ENCODE assay signal across 15 cellular contexts in genomic region chr12:4630262-4630661, GRCh38. TPM values are rescaled to one million over a fixed set of nuclear protein-coding genes. Genes with fewer than 3 reads are reported as not detected.
DNase-seq lines count a peak whose midpoint lies in the region; ATAC-seq and TF ChIP-seq lines count a peak whose summit lies in the region.
"Had no signal": no experiment of that assay in that cellular context is flagged by ENCODE, and none has a peak within 500 bp of the region (broad histone marks: within the 10 kb centered on the region; RNA-seq: fewer than 3 reads in every experiment).

No MANE protein-coding gene starts in this region.

- no peaks in the 10 kb centered on the region for H3K27me3 ChIP-seq in HUES48 (ENCODE audit: control insufficient read depth, insufficient read depth, low read length)
- H3K27me3 ChIP-seq in iPS-18a (ENCODE audit: control insufficient read depth, insufficient read depth, low read length), result no peaks in the 10 kb centered on the region
- no peaks in the 10 kb centered on the region for H3K27me3 ChIP-seq in colonic mucosa

- POLR2A ChIA-PET in WTC11 (lab: Charles Lee), result no interaction called here

- H3K4me1 ChIP-seq in HUES48 (ENCODE audit: control insufficient read depth, insufficient read depth, low read length) (peaks cover 18% of the 10 kb centered on the region), iPS-18a (ENCODE audit: control insufficient read depth, low read depth, low read length) (peaks cover 18% of the 10 kb centered on the region), colonic mucosa (no peaks in the 10 kb centered on the region)
- H3K4me1 ChIP-seq: A549, BE2C, HAP-1 had no signal

- H3K4me3 ChIP-seq in HUES48 (ENCODE audit: low read depth, low read length) (peak overlapping the region; percentile 39), iPS-18a (ENCODE audit: low read length) (peak overlapping the region; percentile 54), colonic mucosa (no peak overlapping the region)
- H3K4me3 ChIP-seq: A549, GM23248, HAP-1, K562 had no signal

- peak overlapping the region; percentile 44 for H3K4me3 Mint-ChIP-seq in WTC11
- H3K4me3 Mint-ChIP-seq: CD4-positive, alpha-beta memory T cell had no signal

- intact Hi-C loops in colonic mucosa (cut with DNase I), result no loop called here

- CTCF ChIA-PET in WTC11 (lab: Charles Lee), result no interaction called here

- no peak for DNase-seq in WTC11 (ENCODE audit: low spot score)
- no peak for DNase-seq in stimulated activated CD4-positive, alpha-beta T cell treated with anti-CD3 and anti-CD28 coated beads, Interleukin-4, amount 100 ng/mL, for 1 hour
- no peak for DNase-seq in NCI-H146 treated with DMSO at 0.1 percent for 48 hours (lab: John Stamatoyannopoulos, UW; ENCODE audit: unreplicated experiment)
- DNase-seq in colonic mucosa, result no peak
- DNase-seq: BE2C; CD4-positive, alpha-beta memory T cell; DND-41; GF-D8; GM23248 had no signal

- H3K27ac ChIP-seq in HUES48 (ENCODE audit: low read depth, low read length) (peak overlapping the region; percentile 67), iPS-18a (ENCODE audit: low read length) (no peak overlapping the region), colonic mucosa (no peak overlapping the region)
- H3K27ac ChIP-seq: A549, C4-2B, GM23248 had no signal

- H3K36me3 ChIP-seq in HUES48 (ENCODE audit: control insufficient read depth, insufficient read depth, low read length) (no peaks in the 10 kb centered on the region), iPS-18a (ENCODE audit: control insufficient read depth, low read depth, low read length) (no peaks in the 10 kb centered on the region), colonic mucosa (no peaks in the 10 kb centered on the region)
- H3K36me3 ChIP-seq: BE2C, HAP-1 had no signal

- peaks cover 25% of the 10 kb centered on the region for H3K4me1 Mint-ChIP-seq in WTC11
- H3K4me1 Mint-ChIP-seq: CD4-positive, alpha-beta memory T cell had no signal

- ATAC-seq in WTC11, result peak; percentile 50; the same call in 1 of the 2 replicates
- ATAC-seq: A549, K562 had no signal

- H3K9me3 Mint-ChIP-seq in WTC11, result peaks cover 29% of the 10 kb centered on the region

- peak overlapping the region; percentile 79 for H3K27ac Mint-ChIP-seq in WTC11
- H3K27ac Mint-ChIP-seq: CD4-positive, alpha-beta memory T cell had no signal

- H3K9ac ChIP-seq in HUES48 (ENCODE audit: low read depth, low read length), result no peak overlapping the region
- H3K9ac ChIP-seq in iPS-18a (ENCODE audit: low read length), result peak overlapping the region; percentile 37
- no peak overlapping the region for H3K9ac ChIP-seq in colonic mucosa (ENCODE audit: low read depth in 2 of 2, low read length in 2 of 2)
- H3K9ac ChIP-seq: GM23248 had no signal

- peaks cover 9% of the 10 kb centered on the region for H3K27me3 Mint-ChIP-seq in WTC11 (ENCODE audit: low read depth)

- TF ChIP-seq CTCF in WTC11 (IDR thresholded peaks at IDR 0.05) (no peak), colonic mucosa (IDR thresholded peaks at IDR 0.05) (no peak)

- 0 out of 2 replicates have a peak, but pooled peaks cover 2% of the 10 kb centered on the region for H3K9me3 ChIP-seq in HUES48 (ENCODE audit: control insufficient read depth, insufficient read depth, low read length)
- no peaks in the 10 kb centered on the region for H3K9me3 ChIP-seq in iPS-18a (ENCODE audit: control insufficient read depth, low read depth, low read length)
- H3K9me3 ChIP-seq in colonic mucosa, result no peaks in the 10 kb centered on the region
- H3K9me3 ChIP-seq: A549, BE2C, HAP-1 had no signal

- H3K36me3 Mint-ChIP-seq in WTC11, result peaks cover 19% of the 10 kb centered on the region

TF ChIP-seq in WTC11, 78 proteins besides CTCF, POLR2A, EP300 and RAD21:
- no peak for TF ChIP-seq PRDM15 (CRISPR knock-in tag; IDR thresholded peaks at IDR 0.05)
- TF ChIP-seq, protein P1, sequence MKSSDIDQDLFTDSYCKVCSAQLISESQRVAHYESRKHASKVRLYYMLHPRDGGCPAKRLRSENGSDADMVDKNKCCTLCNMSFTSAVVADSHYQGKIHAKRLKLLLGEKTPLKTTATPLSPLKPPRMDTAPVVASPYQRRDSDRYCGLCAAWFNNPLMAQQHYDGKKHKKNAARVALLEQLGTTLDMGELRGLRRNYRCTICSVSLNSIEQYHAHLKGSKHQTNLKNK (CRISPR knock-in tag; IDR thresholded peaks at IDR 0.05), result peak; percentile 76

RNA-seq across cellular contexts. Expression of gene AKAP3, which starts 18.6 kb away (rescaled TPM):
- 1.8 to 2.6 TPM (median 1.9 TPM) in 3 replicates for total RNA-seq in WTC11 (2021)
- 1 to 10 TPM; 2.0 to 3.3 TPM for total RNA-seq in colonic mucosa

RNA-seq across cellular contexts. Expression of gene NDUFA9, which starts 18.7 kb away (rescaled TPM):
- total RNA-seq in WTC11 (2021) (65.8 to 97.8 TPM (median 71.4 TPM) in 3 replicates), colonic mucosa (100 to 1,000 TPM; 184 to 225 TPM)
